1 cellular context compared by ENCODE assay signal in the genomic region with DNA sequence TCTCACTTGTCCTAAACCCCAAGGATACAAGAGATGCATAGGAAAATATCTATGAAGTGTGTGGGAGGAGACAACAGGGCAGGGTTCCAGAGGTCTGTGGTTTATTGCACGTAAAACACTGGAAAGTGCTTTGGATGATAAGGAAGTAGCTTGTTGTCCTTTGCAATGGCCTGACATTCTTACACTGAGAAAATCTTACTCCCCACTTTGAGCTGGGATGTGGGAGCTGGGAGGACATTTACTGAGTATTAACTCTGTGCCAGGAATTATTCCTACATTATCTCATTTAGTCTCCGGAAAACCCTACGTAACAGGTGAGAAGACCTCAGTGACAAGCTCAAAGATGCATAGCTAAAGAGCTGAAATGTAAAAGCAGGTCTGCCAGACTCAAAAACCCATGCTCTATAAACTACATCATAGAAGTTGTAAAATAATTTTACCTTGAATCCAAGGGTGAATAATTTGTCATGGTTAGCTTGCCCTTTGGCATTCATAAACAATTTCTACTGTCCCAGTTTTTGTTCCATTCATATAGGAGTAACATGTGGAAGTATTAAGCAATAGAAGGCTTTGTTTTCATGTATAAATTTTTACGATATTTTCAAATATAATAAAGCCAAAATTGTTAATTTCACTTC.
TF ChIP-seq lines count a peak whose summit lies in the region.

No MANE protein-coding gene starts in this region.

TF ChIP-seq in SK-N-SH, 30 proteins besides CTCF, POLR2A, EP300 and RAD21 (continued from another document):
- TF ChIP-seq, protein P1, sequence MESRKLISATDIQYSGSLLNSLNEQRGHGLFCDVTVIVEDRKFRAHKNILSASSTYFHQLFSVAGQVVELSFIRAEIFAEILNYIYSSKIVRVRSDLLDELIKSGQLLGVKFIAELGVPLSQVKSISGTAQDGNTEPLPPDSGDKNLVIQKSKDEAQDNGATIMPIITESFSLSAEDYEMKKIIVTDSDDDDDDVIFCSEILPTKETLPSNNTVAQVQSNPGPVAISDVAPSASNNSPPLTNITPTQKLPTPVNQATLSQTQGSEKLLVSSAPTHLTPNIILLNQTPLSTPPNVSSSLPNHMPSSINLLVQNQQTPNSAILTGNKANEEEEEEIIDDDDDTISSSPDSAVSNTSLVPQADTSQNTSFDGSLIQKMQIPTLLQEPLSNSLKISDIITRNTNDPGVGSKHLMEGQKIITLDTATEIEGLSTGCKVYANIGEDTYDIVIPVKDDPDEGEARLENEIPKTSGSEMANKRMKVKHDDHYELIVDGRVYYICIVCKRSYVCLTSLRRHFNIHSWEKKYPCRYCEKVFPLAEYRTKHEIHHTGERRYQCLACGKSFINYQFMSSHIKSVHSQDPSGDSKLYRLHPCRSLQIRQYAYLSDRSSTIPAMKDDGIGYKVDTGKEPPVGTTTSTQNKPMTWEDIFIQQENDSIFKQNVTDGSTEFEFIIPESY (IDR thresholded peaks at IDR 0.05; ENCODE audit: borderline replicate concordance, low read depth), result no peak
